ENCODE assay signal across 10 cellular contexts in genomic region chr13:99546878-99547277, GRCh38.
"Had no signal": no experiment of that assay in that cellular context is flagged by ENCODE, and none has a peak within 500 bp of the region (broad histone marks: within the 10 kb centered on the region; RNA-seq: fewer than 3 reads in every experiment).

No MANE protein-coding gene starts in this region.

- H3K9me3 Mint-ChIP-seq: activated naive CD4-positive, alpha-beta T cell treated with anti-CD3 and anti-CD28 coated beads for 36 hours; T-helper 1 cell treated with Interleukin-12 subunit alpha and Interleukin-12 subunit beta and Interleukin-4 antibody, amounts not matched to agents 30 μg/mL and 1 μg/mL, for 36 hours had no signal

- H3K4me3 ChIP-seq: esophagus squamous epithelium, right atrium auricular region had no signal

- H3K27ac ChIP-seq: esophagus squamous epithelium, right atrium auricular region had no signal

- H3K27me3 ChIP-seq: esophagus squamous epithelium, right atrium auricular region had no signal

- H3K27ac Mint-ChIP-seq: activated naive CD4-positive, alpha-beta T cell treated with anti-CD3 and anti-CD28 coated beads for 36 hours; T-helper 1 cell treated with Interleukin-12 subunit alpha and Interleukin-12 subunit beta and Interleukin-4 antibody, amounts not matched to agents 30 μg/mL and 1 μg/mL, for 36 hours had no signal

- DNase-seq: activated CD4-positive, alpha-beta T cell treated with anti-CD3 and anti-CD28 coated beads for 4 hours; activated naive CD4-positive, alpha-beta T cell treated with anti-CD3 and anti-CD28 coated beads for 36 hours; esophagus squamous epithelium; hippocampal formation; occipital lobe; stimulated activated CD4-positive, alpha-beta T cell treated with anti-CD3 and anti-CD28 coated beads, Interleukin-4, amount 100 ng/mL, for 24 hours; stimulated activated naive CD8-positive, alpha-beta T cell treated with anti-CD3 and anti-CD28 coated beads, Interleukin-15, Interleukin-2, amounts not matched to agents 100 U/mL and 50 U/mL, for 24 hours; trophoblast cell had no signal

- ATAC-seq: stimulated activated naive CD8-positive, alpha-beta T cell treated with anti-CD3 and anti-CD28 coated beads, Interleukin-15, Interleukin-2, amounts not matched to agents 100 U/mL and 50 U/mL, for 24 hours had no signal

- H3K9me3 ChIP-seq: esophagus squamous epithelium, right atrium auricular region had no signal

- H3K4me3 Mint-ChIP-seq: activated naive CD4-positive, alpha-beta T cell treated with anti-CD3 and anti-CD28 coated beads for 36 hours; T-helper 1 cell treated with Interleukin-12 subunit alpha and Interleukin-12 subunit beta and Interleukin-4 antibody, amounts not matched to agents 30 μg/mL and 1 μg/mL, for 36 hours had no signal

- H3K4me1 ChIP-seq: right atrium auricular region had no signal
